23 cellular contexts compared by ENCODE assay signal in genomic region chr11:119496453-119496852, GRCh38.
"Had no signal": no experiment of that assay in that cellular context is flagged by ENCODE, and none has a peak within 500 bp of the region (broad histone marks: within the 10 kb centered on the region; RNA-seq: fewer than 3 reads in every experiment).

No MANE protein-coding gene starts in this region.

- H3K9me3 ChIP-seq: esophagus muscularis mucosa, left lung, tibial artery had no signal

- H3K4me3 ChIP-seq: esophagus muscularis mucosa, left lung, tibial artery had no signal

- H3K27ac ChIP-seq: esophagus muscularis mucosa, left lung, tibial artery had no signal

- ATAC-seq: activated CD4-positive, CD25-positive, alpha-beta regulatory T cell treated with anti-CD3 and anti-CD28 coated beads, Interleukin-2, amount 50 U/mL, for 24 hours; activated T-cell treated with anti-CD3 and anti-CD28 coated beads, Interleukin-2, amount 50 U/mL, for 4 hours; left lung had no signal

- DNase-seq: activated CD4-positive, alpha-beta T cell treated with anti-CD3 and anti-CD28 coated beads, Interleukin-2, amount 50 U/mL, for 1 hour; activated CD8-positive, alpha-beta memory T cell treated with anti-CD3 and anti-CD28 coated beads, Interleukin-2, amount 50 U/mL, for 4 hours; activated effector memory CD4-positive, alpha-beta T cell treated with anti-CD3 and anti-CD28 coated beads, Interleukin-2, amount 50 U/mL, for 16 hours; activated naive CD4-positive, alpha-beta T cell treated with anti-CD3 and anti-CD28 coated beads, Interleukin-2, amount 50 U/mL, for 16 hours; activated T-cell treated with anti-CD3 and anti-CD28 coated beads, Interleukin-2, amount 50 U/mL, for 4 hours; effector CD8-positive, alpha-beta T cell; head of caudate nucleus; left lung; mammary epithelial cell; nephron progenitor cell; nucleus accumbens; posterior cingulate gyrus; stimulated activated CD4-positive, alpha-beta T cell treated with anti-CD3 and anti-CD28 coated beads, Interleukin-12 subunit alpha, Interleukin-12 subunit beta, amount 100 ng/mL, for 4 hours; stimulated activated CD4-positive, alpha-beta T cell treated with anti-CD3 and anti-CD28 coated beads, Interleukin-1b, Interleukin-23, amount 100 ng/mL, for 48 hours; stimulated activated CD8-positive, alpha-beta memory T cell treated with anti-CD3 and anti-CD28 coated beads, Interleukin-4, amount 100 ng/mL, for 48 hours; stimulated activated naive CD4-positive, alpha-beta T cell; substantia nigra; T1000; tibial artery had no signal

- FAIRE-seq: endothelial cell of umbilical vein, frontal cortex had no signal

- H3K36me3 ChIP-seq: esophagus muscularis mucosa, left lung, tibial artery had no signal

- H3K4me1 ChIP-seq: esophagus muscularis mucosa, left lung, tibial artery had no signal
